ENCODE assay signal across 13 cellular contexts in genomic region chr2:70655786-70656185, GRCh38.
DNase-seq lines count a peak whose midpoint lies in the region; ATAC-seq and TF ChIP-seq lines count a peak whose summit lies in the region.
"Had no signal": no experiment of that assay in that cellular context is flagged by ENCODE, and none has a peak within 500 bp of the region (broad histone marks: within the 10 kb centered on the region; RNA-seq: fewer than 3 reads in every experiment).

No MANE protein-coding gene starts in this region.

- H3F3A ChIP-seq in GM23338 (replicated peaks; ENCODE audit: low read depth) = no peaks in the 10 kb centered on the region

- H3K9me3 Mint-ChIP-seq in GM23338 = no peaks in the 10 kb centered on the region; the same call in 2 of the 3 replicates
- H3K9me3 Mint-ChIP-seq in activated naive CD8-positive, alpha-beta T cell treated with anti-CD3 and anti-CD28 coated beads for 36 hours = no peaks in the 10 kb centered on the region
- peaks cover 0 to 12% (median 0%) of the 10 kb centered on the region in 9 donors for H3K9me3 Mint-ChIP-seq in naive thymus-derived CD8-positive, alpha-beta T cell
- peaks cover 0 to 2% of the 10 kb centered on the region in 2 donors for H3K9me3 Mint-ChIP-seq in stimulated activated naive B cell treated with anti-CD40 and anti-IgM and Interleukin-4, amounts not matched to agents 10 μg/mL and 1 μg/mL and 100 μg/mL, for 72 hours

- peaks cover 50% of the 10 kb centered on the region for H3K27me3 ChIP-seq in GM23338 (ENCODE audit: insufficient read depth)

- H3K9me2 ChIP-seq in GM23338 (ENCODE audit: insufficient read depth) = no peaks in the 10 kb centered on the region

- no peak overlapping the region for H3K4me2 ChIP-seq in GM23338

- H3K27ac Mint-ChIP-seq in GM23338 = no peak overlapping the region
- H3K27ac Mint-ChIP-seq in activated naive CD8-positive, alpha-beta T cell treated with anti-CD3 and anti-CD28 coated beads for 36 hours = peak overlapping the region; percentile 77
- peak overlapping the region; percentile 55 to 96 (median 90) for H3K27ac Mint-ChIP-seq in naive thymus-derived CD8-positive, alpha-beta T cell
- H3K27ac Mint-ChIP-seq in stimulated activated naive B cell treated with anti-CD40 and anti-IgM and Interleukin-4, amounts not matched to agents 10 μg/mL and 1 μg/mL and 100 μg/mL, for 72 hours = no peak overlapping the region

- peak; percentile 62 for DNase-seq in activated CD8-positive, alpha-beta memory T cell treated with anti-CD3 and anti-CD28 coated beads for 24 hours
- DNase-seq in activated CD8-positive, alpha-beta memory T cell treated with anti-CD3 and anti-CD28 coated beads, Interleukin-2, amount 50 U/mL, for 4 hours = no peak
- DNase-seq in GM23338 (ENCODE audit: low spot score) (no peak), HUDEP-2 (lab: John Stamatoyannopoulos, UW; ENCODE audit: unreplicated experiment in 76 of 76) (no peak)
- DNase-seq in activated naive CD8-positive, alpha-beta T cell treated with anti-CD3 and anti-CD28 coated beads for 36 hours = no peak
- DNase-seq in naive thymus-derived CD8-positive, alpha-beta T cell = no peak
- no peak for DNase-seq in stimulated activated naive B cell treated with anti-CD40 and anti-IgM and Interleukin-4, amounts not matched to agents 10 μg/mL and 1 μg/mL and 100 μg/mL, for 72 hours
- no peak for DNase-seq in activated effector memory CD4-positive, alpha-beta T cell treated with Interleukin-2 at 50 U/mL for 16 hours
- DNase-seq: GOT3, KG1, NCI-H748 treated with DMSO at 0.1 percent for 48 hours, SIG-M5 had no signal

- no peaks in the 10 kb centered on the region; the same call in 1 of the 2 replicates for H4K20me1 ChIP-seq in GM23338 (replicated peaks; ENCODE audit: insufficient read depth)

- no peak overlapping the region for H2AFZ ChIP-seq in GM23338

- no peaks in the 10 kb centered on the region; the same call in 2 of the 3 replicates for H3K36me3 Mint-ChIP-seq in GM23338 (ENCODE audit: low read depth)
- H3K36me3 Mint-ChIP-seq in activated naive CD8-positive, alpha-beta T cell treated with anti-CD3 and anti-CD28 coated beads for 36 hours = no peaks in the 10 kb centered on the region
- peaks cover 0 to 9% (median 8%) of the 10 kb centered on the region in 3 donors for H3K36me3 Mint-ChIP-seq in naive thymus-derived CD8-positive, alpha-beta T cell
- peaks cover 0 to 2% of the 10 kb centered on the region in 2 donors for H3K36me3 Mint-ChIP-seq in stimulated activated naive B cell treated with anti-CD40 and anti-IgM and Interleukin-4, amounts not matched to agents 10 μg/mL and 1 μg/mL and 100 μg/mL, for 72 hours

- no peak overlapping the region for H3K27ac ChIP-seq in GM23338 (ENCODE audit: low read depth)
- H3K27ac ChIP-seq: C4-2B had no signal

- peaks cover 19% of the 10 kb centered on the region for H3K4me1 ChIP-seq in GM23338 (ENCODE audit: insufficient read depth)

- no peak overlapping the region for H3K4me3 ChIP-seq in GM23338

- peaks cover 21% of the 10 kb centered on the region for H3K27me3 Mint-ChIP-seq in GM23338 (ENCODE audit: insufficient read depth, low read depth, poor library complexity)
- peaks cover 18% of the 10 kb centered on the region for H3K27me3 Mint-ChIP-seq in activated naive CD8-positive, alpha-beta T cell treated with anti-CD3 and anti-CD28 coated beads for 36 hours
- H3K27me3 Mint-ChIP-seq in naive thymus-derived CD8-positive, alpha-beta T cell = peaks cover 5 to 16% (median 6%) of the 10 kb centered on the region in 5 donors
- peaks cover 30 to 33% of the 10 kb centered on the region in 2 donors for H3K27me3 Mint-ChIP-seq in stimulated activated naive B cell treated with anti-CD40 and anti-IgM and Interleukin-4, amounts not matched to agents 10 μg/mL and 1 μg/mL and 100 μg/mL, for 72 hours

- TF ChIP-seq CTCF in GM23338 (conservative IDR thresholded peaks at IDR 0.05; ENCODE audit: low read depth in 2 of 2) = no peak

- ATAC-seq in GM23338 = peak; percentile 16; the same call in 2 of the 3 replicates
- ATAC-seq in naive thymus-derived CD8-positive, alpha-beta T cell = no peak
- no peak for ATAC-seq in stimulated activated naive B cell treated with anti-CD40 and anti-IgM and Interleukin-4, amounts not matched to agents 10 μg/mL and 1 μg/mL and 100 μg/mL, for 72 hours (replicated peaks)

- no peaks in the 10 kb centered on the region for H3K79me2 ChIP-seq in GM23338 (replicated peaks; ENCODE audit: insufficient read depth)

- H3K4me1 Mint-ChIP-seq in GM23338 = peaks cover 27% of the 10 kb centered on the region
- H3K4me1 Mint-ChIP-seq in activated naive CD8-positive, alpha-beta T cell treated with anti-CD3 and anti-CD28 coated beads for 36 hours = peaks cover 37% of the 10 kb centered on the region
- peaks cover 20 to 43% (median 34%) of the 10 kb centered on the region in 4 donors for H3K4me1 Mint-ChIP-seq in naive thymus-derived CD8-positive, alpha-beta T cell
- H3K4me1 Mint-ChIP-seq in stimulated activated naive B cell treated with anti-CD40 and anti-IgM and Interleukin-4, amounts not matched to agents 10 μg/mL and 1 μg/mL and 100 μg/mL, for 72 hours = peaks cover 2 to 7% of the 10 kb centered on the region in 2 donors

- no peaks in the 10 kb centered on the region for H3K36me3 ChIP-seq in GM23338 (ENCODE audit: insufficient read depth)

- POLR2A ChIA-PET in naive thymus-derived CD8-positive, alpha-beta T cell (lab: Charles Lee) = interaction anchor here (0.7 to 1.5 kb wide), 3 partner anchors 111 to 135 kb away, joined by 3 to 6 read pairs (median 5); partner anchors contain the start of gene ADD2

- H3K4me3 Mint-ChIP-seq in GM23338 = no peak overlapping the region
- H3K4me3 Mint-ChIP-seq in activated naive CD8-positive, alpha-beta T cell treated with anti-CD3 and anti-CD28 coated beads for 36 hours = no peak overlapping the region
- H3K4me3 Mint-ChIP-seq in naive thymus-derived CD8-positive, alpha-beta T cell = peak overlapping the region in 6 of 10 donors; percentile 15 to 65 (median 52)
- H3K4me3 Mint-ChIP-seq in stimulated activated naive B cell treated with anti-CD40 and anti-IgM and Interleukin-4, amounts not matched to agents 10 μg/mL and 1 μg/mL and 100 μg/mL, for 72 hours = no peak overlapping the region

TF ChIP-seq in GM23338, 12 proteins besides CTCF, POLR2A, EP300 and RAD21 (continues in another document):
- no peak for TF ChIP-seq ETS1 (IDR thresholded peaks at IDR 0.05)
- TF ChIP-seq STAT1 (IDR thresholded peaks at IDR 0.05; ENCODE audit: unreplicated experiment) = no peak

Comparison
In these comparisons a context has a peak if more than half of its experiments do, and no peak if none do; other contexts are left out.
1. H3K27ac Mint-ChIP-seq: peak in activated naive CD8-positive, alpha-beta T cell treated with anti-CD3 and anti-CD28 coated beads for 36 hours (single experiment) and naive thymus-derived CD8-positive, alpha-beta T cell (10 of 10); none in GM23338 (single experiment) and stimulated activated naive B cell treated with anti-CD40 and anti-IgM and Interleukin-4, amounts not matched to agents 10 μg/mL and 1 μg/mL and 100 μg/mL, for 72 hours (single experiment).
2. H3K4me3 Mint-ChIP-seq: peak in naive thymus-derived CD8-positive, alpha-beta T cell (6 of 10); none in GM23338 (single experiment), activated naive CD8-positive, alpha-beta T cell treated with anti-CD3 and anti-CD28 coated beads for 36 hours (single experiment) and stimulated activated naive B cell treated with anti-CD40 and anti-IgM and Interleukin-4, amounts not matched to agents 10 μg/mL and 1 μg/mL and 100 μg/mL, for 72 hours (0 of 2).